Comparison of ENCODE assay signal across 1 cellular context in the genomic region with DNA sequence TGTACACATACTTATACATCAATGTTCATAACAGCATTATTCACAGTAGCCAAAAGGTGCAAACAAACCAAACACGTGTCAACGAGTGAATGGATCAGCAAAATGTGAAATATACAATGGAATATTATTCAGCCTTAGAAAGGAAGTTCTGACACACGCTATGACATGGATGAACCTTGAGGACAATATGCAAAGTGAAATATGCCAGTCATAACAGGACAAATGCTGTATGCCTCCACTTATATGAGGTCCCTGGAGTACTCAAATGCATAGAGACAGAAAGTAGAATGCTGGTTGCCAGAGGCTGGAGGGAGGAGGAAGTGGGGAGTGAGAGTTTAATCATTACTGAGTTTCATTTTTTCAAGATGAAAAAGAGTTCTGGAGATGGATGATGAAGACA.
A peak's percentile ranks its signal among the peaks of the same experiment; 100 is the strongest.
TF ChIP-seq lines count a peak whose summit lies in the region.

No MANE protein-coding gene starts in this region.

TF ChIP-seq in GM12878, 131 proteins besides CTCF, POLR2A, EP300 and RAD21 (continues in another document):
- TF ChIP-seq, protein P1, sequence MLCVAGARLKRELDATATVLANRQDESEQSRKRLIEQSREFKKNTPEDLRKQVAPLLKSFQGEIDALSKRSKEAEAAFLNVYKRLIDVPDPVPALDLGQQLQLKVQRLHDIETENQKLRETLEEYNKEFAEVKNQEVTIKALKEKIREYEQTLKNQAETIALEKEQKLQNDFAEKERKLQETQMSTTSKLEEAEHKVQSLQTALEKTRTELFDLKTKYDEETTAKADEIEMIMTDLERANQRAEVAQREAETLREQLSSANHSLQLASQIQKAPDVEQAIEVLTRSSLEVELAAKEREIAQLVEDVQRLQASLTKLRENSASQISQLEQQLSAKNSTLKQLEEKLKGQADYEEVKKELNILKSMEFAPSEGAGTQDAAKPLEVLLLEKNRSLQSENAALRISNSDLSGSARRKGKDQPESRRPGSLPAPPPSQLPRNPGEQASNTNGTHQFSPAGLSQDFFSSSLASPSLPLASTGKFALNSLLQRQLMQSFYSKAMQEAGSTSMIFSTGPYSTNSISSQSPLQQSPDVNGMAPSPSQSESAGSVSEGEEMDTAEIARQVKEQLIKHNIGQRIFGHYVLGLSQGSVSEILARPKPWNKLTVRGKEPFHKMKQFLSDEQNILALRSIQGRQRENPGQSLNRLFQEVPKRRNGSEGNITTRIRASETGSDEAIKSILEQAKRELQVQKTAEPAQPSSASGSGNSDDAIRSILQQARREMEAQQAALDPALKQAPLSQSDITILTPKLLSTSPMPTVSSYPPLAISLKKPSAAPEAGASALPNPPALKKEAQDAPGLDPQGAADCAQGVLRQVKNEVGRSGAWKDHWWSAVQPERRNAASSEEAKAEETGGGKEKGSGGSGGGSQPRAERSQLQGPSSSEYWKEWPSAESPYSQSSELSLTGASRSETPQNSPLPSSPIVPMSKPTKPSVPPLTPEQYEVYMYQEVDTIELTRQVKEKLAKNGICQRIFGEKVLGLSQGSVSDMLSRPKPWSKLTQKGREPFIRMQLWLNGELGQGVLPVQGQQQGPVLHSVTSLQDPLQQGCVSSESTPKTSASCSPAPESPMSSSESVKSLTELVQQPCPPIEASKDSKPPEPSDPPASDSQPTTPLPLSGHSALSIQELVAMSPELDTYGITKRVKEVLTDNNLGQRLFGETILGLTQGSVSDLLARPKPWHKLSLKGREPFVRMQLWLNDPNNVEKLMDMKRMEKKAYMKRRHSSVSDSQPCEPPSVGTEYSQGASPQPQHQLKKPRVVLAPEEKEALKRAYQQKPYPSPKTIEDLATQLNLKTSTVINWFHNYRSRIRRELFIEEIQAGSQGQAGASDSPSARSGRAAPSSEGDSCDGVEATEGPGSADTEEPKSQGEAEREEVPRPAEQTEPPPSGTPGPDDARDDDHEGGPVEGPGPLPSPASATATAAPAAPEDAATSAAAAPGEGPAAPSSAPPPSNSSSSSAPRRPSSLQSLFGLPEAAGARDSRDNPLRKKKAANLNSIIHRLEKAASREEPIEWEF (IDR thresholded peaks at IDR 0.05; ENCODE audit: insufficient replicate concordance, low read depth, low read length) = peak; percentile 21
- TF ChIP-seq RELB (IDR thresholded peaks at IDR 0.05; ENCODE audit: low read depth) (peak; percentile 87), NFXL1 (IDR thresholded peaks at IDR 0.05; ENCODE audit: borderline replicate concordance) (no peak), BHLHE40 (IDR thresholded peaks at IDR 0.05; ENCODE audit: borderline replicate concordance in 1 of 2, low read depth in 2 of 2, low read length in 1 of 2) (peak; percentile 39 to 75; a peak in 3 of 4 replicates), ZBTB40 (IDR thresholded peaks at IDR 0.05; ENCODE audit: borderline replicate concordance) (no peak), GATAD2B (conservative IDR thresholded peaks at IDR 0.05; ENCODE audit: low read depth) (peak; percentile 63), BRCA1 (IDR thresholded peaks at IDR 0.05; ENCODE audit: low read depth, low read length) (no peak), MAX (IDR thresholded peaks at IDR 0.05; ENCODE audit: low read depth, low read length) (peak; percentile 35; the same call in 1 of the 2 replicates), ATF2 (IDR thresholded peaks at IDR 0.05; ENCODE audit: low read length) (peak; percentile 94), SKIL (IDR thresholded peaks at IDR 0.05; ENCODE audit: low read depth, poor library complexity, severe bottlenecking) (peak; percentile 88), HDAC2 (IDR thresholded peaks at IDR 0.05) (no peak), HSF1 (IDR thresholded peaks at IDR 0.05; ENCODE audit: low read depth, low read length) (no peak), POLR2AphosphoS5 (IDR thresholded peaks at IDR 0.05; ENCODE audit: low read length) (no peak), IRF3 (IDR thresholded peaks at IDR 0.05) (no peak), GABPA (IDR thresholded peaks at IDR 0.05; ENCODE audit: low read depth) (no peak), BACH1 (IDR thresholded peaks at IDR 0.05; ENCODE audit: borderline replicate concordance) (peak; percentile 42; the same call in 1 of the 2 replicates), ZSCAN29 (IDR thresholded peaks at IDR 0.05) (0 out of 2 replicates have a peak, but pooled peaks have one; percentile 2), NBN (IDR thresholded peaks at IDR 0.05) (peak; percentile 91), YY1 (IDR thresholded peaks at IDR 0.05; ENCODE audit: low read depth, low read length) (no peak), CEBPB (IDR thresholded peaks at IDR 0.05; ENCODE audit: borderline replicate concordance in 1 of 2, low read depth in 2 of 2, low read length in 2 of 2) (no peak), BMI1 (IDR thresholded peaks at IDR 0.05; ENCODE audit: borderline replicate concordance) (0 out of 2 replicates have a peak, but pooled peaks have one; percentile 59), NFIC (IDR thresholded peaks at IDR 0.05; ENCODE audit: low read depth, low read length) (peak; percentile 92), NFYA (IDR thresholded peaks at IDR 0.05; ENCODE audit: borderline replicate concordance, low read depth, low read length) (no peak)
- TF ChIP-seq, protein P2, sequence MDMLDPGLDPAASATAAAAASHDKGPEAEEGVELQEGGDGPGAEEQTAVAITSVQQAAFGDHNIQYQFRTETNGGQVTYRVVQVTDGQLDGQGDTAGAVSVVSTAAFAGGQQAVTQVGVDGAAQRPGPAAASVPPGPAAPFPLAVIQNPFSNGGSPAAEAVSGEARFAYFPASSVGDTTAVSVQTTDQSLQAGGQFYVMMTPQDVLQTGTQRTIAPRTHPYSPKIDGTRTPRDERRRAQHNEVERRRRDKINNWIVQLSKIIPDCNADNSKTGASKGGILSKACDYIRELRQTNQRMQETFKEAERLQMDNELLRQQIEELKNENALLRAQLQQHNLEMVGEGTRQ (IDR thresholded peaks at IDR 0.05; ENCODE audit: borderline replicate concordance, low read depth, low read length) = no peak
- TF ChIP-seq, protein P3, sequence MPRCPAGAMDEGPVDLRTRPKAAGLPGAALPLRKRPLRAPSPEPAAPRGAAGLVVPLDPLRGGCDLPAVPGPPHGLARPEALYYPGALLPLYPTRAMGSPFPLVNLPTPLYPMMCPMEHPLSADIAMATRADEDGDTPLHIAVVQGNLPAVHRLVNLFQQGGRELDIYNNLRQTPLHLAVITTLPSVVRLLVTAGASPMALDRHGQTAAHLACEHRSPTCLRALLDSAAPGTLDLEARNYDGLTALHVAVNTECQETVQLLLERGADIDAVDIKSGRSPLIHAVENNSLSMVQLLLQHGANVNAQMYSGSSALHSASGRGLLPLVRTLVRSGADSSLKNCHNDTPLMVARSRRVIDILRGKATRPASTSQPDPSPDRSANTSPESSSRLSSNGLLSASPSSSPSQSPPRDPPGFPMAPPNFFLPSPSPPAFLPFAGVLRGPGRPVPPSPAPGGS (IDR thresholded peaks at IDR 0.05; ENCODE audit: borderline replicate concordance, insufficient read depth, low read depth, low read length, poor library complexity, severe bottlenecking) = peak; percentile 51
- TF ChIP-seq, protein P4, sequence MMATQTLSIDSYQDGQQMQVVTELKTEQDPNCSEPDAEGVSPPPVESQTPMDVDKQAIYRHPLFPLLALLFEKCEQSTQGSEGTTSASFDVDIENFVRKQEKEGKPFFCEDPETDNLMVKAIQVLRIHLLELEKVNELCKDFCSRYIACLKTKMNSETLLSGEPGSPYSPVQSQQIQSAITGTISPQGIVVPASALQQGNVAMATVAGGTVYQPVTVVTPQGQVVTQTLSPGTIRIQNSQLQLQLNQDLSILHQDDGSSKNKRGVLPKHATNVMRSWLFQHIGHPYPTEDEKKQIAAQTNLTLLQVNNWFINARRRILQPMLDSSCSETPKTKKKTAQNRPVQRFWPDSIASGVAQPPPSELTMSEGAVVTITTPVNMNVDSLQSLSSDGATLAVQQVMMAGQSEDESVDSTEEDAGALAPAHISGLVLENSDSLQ (IDR thresholded peaks at IDR 0.05) = peak; percentile 72
